In genomic region chr6:17103715-17104114, GRCh38 we compare ENCODE assay signal across 19 cellular contexts. TPM values are rescaled to one million over a fixed set of nuclear protein-coding genes. Genes with fewer than 3 reads are reported as not detected.
DNase-seq lines count a peak whose midpoint lies in the region; ATAC-seq and TF ChIP-seq lines count a peak whose summit lies in the region.
"Had no signal": no experiment of that assay in that cellular context is flagged by ENCODE, and none has a peak within 500 bp of the region (broad histone marks: within the 10 kb centered on the region; RNA-seq: fewer than 3 reads in every experiment).

No MANE protein-coding gene starts in this region.

- TF ChIP-seq CTCF in AG09309 (IDR thresholded peaks at IDR 0.05; ENCODE audit: control insufficient read depth, insufficient read depth, low read depth, low read length, missing control alignments): peak; percentile 21
- TF ChIP-seq CTCF in GM23338 (conservative IDR thresholded peaks at IDR 0.05; ENCODE audit: low read depth in 2 of 2): peak; percentile 48 to 59
- peak; percentile 67 for TF ChIP-seq CTCF in Panc1 (IDR thresholded peaks at IDR 0.05)
- TF ChIP-seq CTCF in fibroblast of villous mesenchyme (IDR thresholded peaks at IDR 0.05; ENCODE audit: insufficient read depth, low read depth, low read length): peak; percentile 35

- H3K4me1 ChIP-seq in GM23338 (ENCODE audit: insufficient read depth) (peaks cover 5% of the 10 kb centered on the region; the same call in 1 of the 2 replicates), Panc1 (ENCODE audit: control insufficient read depth, insufficient read depth, low read length) (no peaks in the 10 kb centered on the region; the same call in 1 of the 2 replicates)
- H3K4me1 ChIP-seq: colonic mucosa had no signal

- H3K27me3 ChIP-seq in GM23338 (ENCODE audit: insufficient read depth) (peaks cover 35% of the 10 kb centered on the region), Panc1 (ENCODE audit: control insufficient read depth, insufficient read depth, low read length) (peaks cover 36% of the 10 kb centered on the region)
- H3K27me3 ChIP-seq: colonic mucosa had no signal

- peaks cover 14% of the 10 kb centered on the region for H3K4me1 Mint-ChIP-seq in GM23338

- DNase-seq in AG09309 (ENCODE audit: low read depth) (no peak), GM23338 (ENCODE audit: low spot score) (peak; percentile 75), Panc1 (ENCODE audit: low read depth, low spot score) (no peak), fibroblast of villous mesenchyme (ENCODE audit: low read depth) (no peak), NOMO-1 treated with DMSO at 0.1 percent for 48 hours (lab: John Stamatoyannopoulos, UW; ENCODE audit: unreplicated experiment) (no peak), NCI-H146 (lab: John Stamatoyannopoulos, UW) (no peak), erythroblast (lab: John Stamatoyannopoulos, UW) (no peak)
- DNase-seq: CD4-positive, alpha-beta memory T cell; colonic mucosa; GDM1; mammary epithelial cell; MG63; stimulated activated naive CD4-positive, alpha-beta T cell treated with Interleukin-2 at 50 U/mL for 16 hours; T-helper 1 cell had no signal

- H3K27ac Mint-ChIP-seq in GM23338: no peak overlapping the region
- H3K27ac Mint-ChIP-seq: CD4-positive, alpha-beta memory T cell had no signal

- POLR2A ChIA-PET in Panc1 (lab: Charles Lee): no interaction called here

- CTCF ChIA-PET in Panc1 (lab: Charles Lee): no interaction called here

- no peak overlapping the region for H2AFZ ChIP-seq in GM23338

- H3K4me3 ChIP-seq in AG09309 (ENCODE audit: control insufficient read depth, low read depth, low read length): no peak overlapping the region
- H3K4me3 ChIP-seq in GM23338: no peak overlapping the region
- H3K4me3 ChIP-seq in Panc1 (ENCODE audit: low read depth in 2 of 2, low read length in 2 of 2): no peak overlapping the region
- no peak overlapping the region for H3K4me3 ChIP-seq in fibroblast of villous mesenchyme (ENCODE audit: low read depth, low read length)
- H3K4me3 ChIP-seq: colonic mucosa, MG63 had no signal

- H3K9me2 ChIP-seq in GM23338 (ENCODE audit: insufficient read depth): no peaks in the 10 kb centered on the region

- no peak overlapping the region for H3K4me3 Mint-ChIP-seq in GM23338

- no peak overlapping the region for H3K4me2 ChIP-seq in GM23338

- no peaks in the 10 kb centered on the region for H4K20me1 ChIP-seq in GM23338 (replicated peaks; ENCODE audit: insufficient read depth)

- H3K9me3 ChIP-seq in Panc1 (ENCODE audit: control insufficient read depth, insufficient read depth, low read depth, low read length): no peaks in the 10 kb centered on the region
- H3K9me3 ChIP-seq: colonic mucosa, MG63, neutrophil had no signal

- in situ Hi-C loops in Panc1 (cut with HindIII; ENCODE audit: low pct_unique_long_range_greater_than_20kb, low sequenced_read_pairs): no loop called here

- ATAC-seq in GM23338: peak; percentile 33
- ATAC-seq in Panc1: no peak
- no peak for ATAC-seq in GM19397 (IDR thresholded peaks at IDR 0.05; ENCODE audit: unreplicated experiment)
- ATAC-seq: esophagus mucosa had no signal

- intact Hi-C loops in Panc1 (cut with micrococcal nuclease; ENCODE audit: unreplicated experiment): no loop called here

- H3K27ac ChIP-seq in GM23338 (ENCODE audit: low read depth) (no peak overlapping the region), Panc1 (ENCODE audit: low read length) (no peak overlapping the region)
- H3K27ac ChIP-seq: colonic mucosa, neutrophil had no signal

- no peak for TF ChIP-seq POLR2A in erythroblast (IDR thresholded peaks at IDR 0.05; ENCODE audit: low read length)

- H3F3A ChIP-seq in GM23338 (replicated peaks; ENCODE audit: low read depth): 0 out of 2 replicates have a peak, but pooled peaks cover 5% of the 10 kb centered on the region

- peaks cover 27% of the 10 kb centered on the region for H3K27me3 Mint-ChIP-seq in GM23338 (ENCODE audit: insufficient read depth, low read depth, poor library complexity)

- no peaks in the 10 kb centered on the region for H3K79me2 ChIP-seq in GM23338 (replicated peaks; ENCODE audit: insufficient read depth)

- H3K36me3 ChIP-seq in GM23338 (ENCODE audit: insufficient read depth) (no peaks in the 10 kb centered on the region), Panc1 (ENCODE audit: control insufficient read depth, insufficient read depth, low read length) (no peaks in the 10 kb centered on the region)
- H3K36me3 ChIP-seq: colonic mucosa, MG63, neutrophil had no signal

- no TSS peak for BruUV-seq in Panc1 (replicated peaks; lab: Mats Ljungman, UMichigan)

- no peaks in the 10 kb centered on the region for H3K36me3 Mint-ChIP-seq in GM23338 (ENCODE audit: low read depth)
- H3K36me3 Mint-ChIP-seq: CD4-positive, alpha-beta memory T cell had no signal

- H3K9me3 Mint-ChIP-seq in GM23338: no peaks in the 10 kb centered on the region

TF ChIP-seq in GM23338, 12 proteins besides CTCF, POLR2A, EP300 and RAD21:
- no peak for TF ChIP-seq ETS1 (IDR thresholded peaks at IDR 0.05)
- no peak for TF ChIP-seq CREB1 (CRISPR knock-in tag; IDR thresholded peaks at IDR 0.05; ENCODE audit: low read depth)
- no peak for TF ChIP-seq EZH2 (IDR thresholded peaks at IDR 0.05; ENCODE audit: low read depth, unreplicated experiment)
- no peak for TF ChIP-seq ZNF331 (CRISPR knock-in tag; IDR thresholded peaks at IDR 0.05; ENCODE audit: low read depth)
TF ChIP-seq in GM23338: peak in this region for 0.

RNA-seq across cellular contexts. Expression of gene STMND1, which starts 1.9 kb away (rescaled TPM):
- 0.80 TPM in 1 of 2 replicates, not detected in the other for total RNA-seq in GM23338 (2014; rRNA removed; shearing (Covaris generic))
- polyA plus RNA-seq in GM23338 (2016; fragmentation: Nextera tagmentation; extraction: Ambion mirVana): not detected in 2 replicates
- total RNA-seq in Panc1 (2021; ENCODE audit: unreplicated experiment) (not detected), fibroblast of villous mesenchyme (under 0.01 TPM in 1 of 2 replicates, not detected in the other)
- not detected for polyA plus RNA-seq in Panc1 (2012; ENCODE audit: insufficient read length)
- total RNA-seq: CD4-positive, alpha-beta memory T cell; esophagus mucosa; mammary epithelial cell; OCI-LY7; urinary bladder had no signal
- polyA plus RNA-seq: CD4-positive, alpha-beta memory T cell; mammary epithelial cell; urinary bladder had no signal
